ENCODE assay signal across 17 cellular contexts in genomic region chr11:16896716-16897115, GRCh38.
DNase-seq lines count a peak whose midpoint lies in the region; ATAC-seq and TF ChIP-seq lines count a peak whose summit lies in the region.
"Had no signal": no experiment of that assay in that cellular context is flagged by ENCODE, and none has a peak within 500 bp of the region (broad histone marks: within the 10 kb centered on the region; RNA-seq: fewer than 3 reads in every experiment).

No MANE protein-coding gene starts in this region.

- H3K4me3 ChIP-seq in left ventricle myocardium inferior = no peak overlapping the region
- no peak overlapping the region for H3K4me3 ChIP-seq in mucosa of descending colon
- H3K4me3 ChIP-seq: cardiac muscle cell, gastroesophageal sphincter, skin epidermis had no signal

- no peaks in the 10 kb centered on the region for H3K27me3 ChIP-seq in left ventricle myocardium inferior (ENCODE audit: low read depth)
- H3K27me3 ChIP-seq: cardiac muscle cell, gastroesophageal sphincter had no signal

- TF ChIP-seq CTCF in left ventricle myocardium inferior (IDR thresholded peaks at IDR 0.05; ENCODE audit: borderline replicate concordance) (no peak), mucosa of descending colon (IDR thresholded peaks at IDR 0.05) (no peak)

- ATAC-seq in Right ventricle myocardium superior (ENCODE audit: poor library complexity) (peak; percentile 26), mucosa of descending colon (peak; percentile 61), GM19023 (IDR thresholded peaks at IDR 0.05; ENCODE audit: unreplicated experiment) (no peak), HG03108 (IDR thresholded peaks at IDR 0.05; ENCODE audit: unreplicated experiment) (no peak)

- no peak overlapping the region for H3K27ac ChIP-seq in left ventricle myocardium inferior (replicated peaks)
- H3K27ac ChIP-seq: cardiac muscle cell, gastroesophageal sphincter had no signal

- DNase-seq in Right ventricle myocardium superior (no peak), left ventricle myocardium inferior (no peak), NCI-H748 (lab: John Stamatoyannopoulos, UW; ENCODE audit: unreplicated experiment) (peak; percentile 57), mucosa of descending colon (no peak), HT-29 (ENCODE audit: low spot score) (no peak)
- DNase-seq: ACHN; anterior cingulate cortex; kidney; MM.1S; NCI-H1694; stimulated activated CD4-positive, alpha-beta T cell treated with anti-CD3 and anti-CD28 coated beads, Interleukin-1b, Interleukin-23, amount 100 ng/mL, for 48 hours; T-helper 9 cell had no signal

- H3K36me3 ChIP-seq in left ventricle myocardium inferior (no peaks in the 10 kb centered on the region), mucosa of descending colon (ENCODE audit: low read depth) (no peaks in the 10 kb centered on the region)
- H3K36me3 ChIP-seq: cardiac muscle cell, gastroesophageal sphincter had no signal

- H3K4me1 ChIP-seq in left ventricle myocardium inferior (peaks cover 70% of the 10 kb centered on the region), mucosa of descending colon (ENCODE audit: low read depth) (peaks cover 28% of the 10 kb centered on the region)
- H3K4me1 ChIP-seq: gastroesophageal sphincter had no signal

- H3K9me3 ChIP-seq in left ventricle myocardium inferior (replicated peaks) (no peaks in the 10 kb centered on the region), mucosa of descending colon (no peaks in the 10 kb centered on the region)
- H3K9me3 ChIP-seq: gastroesophageal sphincter had no signal

- intact Hi-C loops in Right ventricle myocardium superior (cut with DNase I) (no loop called here), left ventricle myocardium inferior (cut with micrococcal nuclease) (no loop called here), mucosa of descending colon (cut with DNase I, micrococcal nuclease) (no loop called here)

Comparison
In these comparisons a context has a peak if more than half of its experiments do, and no peak if none do; other contexts are left out.
1. ATAC-seq: peak in Right ventricle myocardium superior (single experiment) and mucosa of descending colon (single experiment); none in GM19023 (single experiment) and HG03108 (single experiment).